30 cellular contexts compared by ENCODE assay signal in genomic region chr22:17700778-17701177, GRCh38.
A peak's percentile ranks its signal among the peaks of the same experiment; 100 is the strongest.
DNase-seq lines count a peak whose midpoint lies in the region; TF ChIP-seq lines count a peak whose summit lies in the region.
"Had no signal": no experiment of that assay in that cellular context is flagged by ENCODE, and none has a peak within 500 bp of the region (broad histone marks: within the 10 kb centered on the region; RNA-seq: fewer than 3 reads in every experiment).

No MANE protein-coding gene starts in this region.

- H3K4me3 ChIP-seq in AG10803 (ENCODE audit: low read length) = no peak overlapping the region
- no peak overlapping the region for H3K4me3 ChIP-seq in SK-N-MC
- H3K4me3 ChIP-seq in endodermal cell (ENCODE audit: low read length) = no peak overlapping the region
- peak overlapping the region; percentile 46; the same call in 1 of the 2 replicates for H3K4me3 ChIP-seq in iPS-20b (ENCODE audit: low read length)
- H3K4me3 ChIP-seq in CD4-positive, alpha-beta memory T cell (ENCODE audit: low read length in 2 of 2) = no peak overlapping the region
- H3K4me3 ChIP-seq: lung, pancreas, PC-9, thoracic aorta, vagina had no signal

- WGBS in endodermal cell (ENCODE audit: insufficient coverage in 1 of 2, insufficient read length in 1 of 2), 2 experiments = 44 to 45% methylated on average over 2 to 3 of the region's 3 CpGs

- DNase-seq in AG10803 (ENCODE audit: low read depth) (peak; percentile 42), SK-N-MC (ENCODE audit: low read depth, low spot score) (no peak), endodermal cell (no peak), SK-N-DZ (ENCODE audit: low spot score) (no peak), H4 (ENCODE audit: low spot score) (no peak), HK-2 (ENCODE audit: unreplicated experiment) (no peak)
- no peak for DNase-seq in CD4-positive, alpha-beta memory T cell
- DNase-seq: ACHN; activated CD4-positive, alpha-beta memory T cell treated with anti-CD3 and anti-CD28 coated beads for 36 hours; activated CD8-positive, alpha-beta memory T cell treated with anti-CD3 and anti-CD28 coated beads, Interleukin-2, amount 50 U/mL, for 48 hours; activated naive CD4-positive, alpha-beta T cell treated with anti-CD3 and anti-CD28 coated beads, Interleukin-2, amount 50 U/mL, for 16 hours; caudate nucleus; DMS53; GDM1; head of caudate nucleus; NCI-H1092; NCI-H1694 treated with DMSO at 0.1 percent for 48 hours; NCI-H526; pancreas; PC-9; SHP77 treated with DMSO at 0.1 percent for 48 hours; small intestine; T-helper 1 cell had no signal

- peak overlapping the region; percentile 74 for H3K27ac Mint-ChIP-seq in endodermal cell
- H3K27ac Mint-ChIP-seq in CD4-positive, alpha-beta memory T cell = peak overlapping the region in 1 of 7 donors; percentile 22
- H3K27ac Mint-ChIP-seq: activated CD4-positive, alpha-beta memory T cell treated with anti-CD3 and anti-CD28 coated beads for 36 hours; nephron; stimulated activated naive CD8-positive, alpha-beta T cell treated with anti-CD3 and anti-CD28 coated beads, Interleukin-15, Interleukin-2, amounts not matched to agents 100 ng/mL and 50 ng/mL, for 24 hours had no signal

- TF ChIP-seq CTCF in AG10803 (conservative IDR thresholded peaks at IDR 0.05; ENCODE audit: low read length) = no peak
- no peak for TF ChIP-seq CTCF in endodermal cell (conservative IDR thresholded peaks at IDR 0.05)

- no peak overlapping the region for H3K4me3 Mint-ChIP-seq in endodermal cell
- H3K4me3 Mint-ChIP-seq in CD4-positive, alpha-beta memory T cell = no peak overlapping the region
- H3K4me3 Mint-ChIP-seq: activated CD4-positive, alpha-beta memory T cell treated with anti-CD3 and anti-CD28 coated beads for 36 hours; IgD-negative memory B cell; nephron; stimulated activated naive CD8-positive, alpha-beta T cell treated with anti-CD3 and anti-CD28 coated beads, Interleukin-15, Interleukin-2, amounts not matched to agents 100 ng/mL and 50 ng/mL, for 24 hours had no signal

- H3K36me3 Mint-ChIP-seq in endodermal cell (ENCODE audit: low read depth) = peaks cover 34% of the 10 kb centered on the region
- H3K36me3 Mint-ChIP-seq in CD4-positive, alpha-beta memory T cell = peaks cover 18 to 40% of the 10 kb centered on the region in 2 donors
- H3K36me3 Mint-ChIP-seq: IgD-negative memory B cell had no signal

- CTCF ChIA-PET in CD4-positive, alpha-beta memory T cell (lab: Charles Lee; ENCODE audit: partially characterized antibody) = no interaction called here

- peaks cover 8% of the 10 kb centered on the region for H3K4me1 Mint-ChIP-seq in endodermal cell
- H3K4me1 Mint-ChIP-seq in CD4-positive, alpha-beta memory T cell = peaks cover 4 to 9% (median 5%) of the 10 kb centered on the region in 4 donors
- H3K4me1 Mint-ChIP-seq: nephron had no signal

- POLR2A ChIA-PET in CD4-positive, alpha-beta memory T cell (lab: Charles Lee; ENCODE audit: partially characterized antibody) = no interaction called here

- H3K27me3 ChIP-seq in endodermal cell (ENCODE audit: control insufficient read depth, insufficient read depth, low read length, poor library complexity, severe bottlenecking) = no peaks in the 10 kb centered on the region
- H3K27me3 ChIP-seq in iPS-20b (ENCODE audit: insufficient read depth, low read length) = no peaks in the 10 kb centered on the region
- no peaks in the 10 kb centered on the region for H3K27me3 ChIP-seq in CD4-positive, alpha-beta memory T cell (ENCODE audit: insufficient read depth, low read length)
- H3K27me3 ChIP-seq: pancreas, vagina had no signal

- no peaks in the 10 kb centered on the region for H3K27me3 Mint-ChIP-seq in endodermal cell (ENCODE audit: insufficient read depth)
- no peaks in the 10 kb centered on the region for H3K27me3 Mint-ChIP-seq in CD4-positive, alpha-beta memory T cell
- H3K27me3 Mint-ChIP-seq: activated CD4-positive, alpha-beta memory T cell treated with anti-CD3 and anti-CD28 coated beads for 36 hours; IgD-negative memory B cell; stimulated activated naive CD8-positive, alpha-beta T cell treated with anti-CD3 and anti-CD28 coated beads, Interleukin-15, Interleukin-2, amounts not matched to agents 100 ng/mL and 50 ng/mL, for 24 hours had no signal

- H3K9me3 ChIP-seq in SK-N-MC (ENCODE audit: low read depth, low read length) (no peaks in the 10 kb centered on the region), endodermal cell (ENCODE audit: control insufficient read depth, low read length) (peaks cover 3% of the 10 kb centered on the region), iPS-20b (ENCODE audit: insufficient read depth, low read depth, low read length) (no peaks in the 10 kb centered on the region)
- no peaks in the 10 kb centered on the region for H3K9me3 ChIP-seq in CD4-positive, alpha-beta memory T cell (ENCODE audit: control insufficient read depth in 1 of 2, low read length in 2 of 2)
- H3K9me3 ChIP-seq: pancreas, thoracic aorta, vagina had no signal

- intact Hi-C loops in CD4-positive, alpha-beta memory T cell (cut with micrococcal nuclease) = no loop called here

- peak overlapping the region; percentile 16; the same call in 1 of the 2 replicates for H3K27ac ChIP-seq in SK-N-MC
- no peak overlapping the region for H3K27ac ChIP-seq in endodermal cell (ENCODE audit: low read depth, low read length)
- no peak overlapping the region for H3K27ac ChIP-seq in iPS-20b (ENCODE audit: low read length)
- no peak overlapping the region for H3K27ac ChIP-seq in CD4-positive, alpha-beta memory T cell (ENCODE audit: low read depth, low read length)
- H3K27ac ChIP-seq: pancreas, PC-9, thoracic aorta, vagina had no signal

- H3K36me3 ChIP-seq in SK-N-MC (ENCODE audit: insufficient read depth, low read length) (peaks cover 9% of the 10 kb centered on the region), endodermal cell (ENCODE audit: control insufficient read depth, insufficient read depth, low read length) (peaks cover 42% of the 10 kb centered on the region), iPS-20b (ENCODE audit: insufficient read depth, low read depth, low read length) (peaks cover 17% of the 10 kb centered on the region; the same call in 1 of the 2 replicates)
- no peaks in the 10 kb centered on the region for H3K36me3 ChIP-seq in CD4-positive, alpha-beta memory T cell (ENCODE audit: insufficient read depth, low read length)
- H3K36me3 ChIP-seq: pancreas, thoracic aorta had no signal

- no peaks in the 10 kb centered on the region for H3K4me1 ChIP-seq in endodermal cell (ENCODE audit: control insufficient read depth, insufficient read depth, low read length)
- peaks cover 20% of the 10 kb centered on the region for H3K4me1 ChIP-seq in iPS-20b (ENCODE audit: insufficient read depth, low read length)
- peaks cover 2% of the 10 kb centered on the region for H3K4me1 ChIP-seq in CD4-positive, alpha-beta memory T cell (ENCODE audit: insufficient read depth, low read length)

- no peaks in the 10 kb centered on the region for H3K9me3 Mint-ChIP-seq in endodermal cell
- H3K9me3 Mint-ChIP-seq in CD4-positive, alpha-beta memory T cell = no peaks in the 10 kb centered on the region
- H3K9me3 Mint-ChIP-seq: activated CD4-positive, alpha-beta memory T cell treated with anti-CD3 and anti-CD28 coated beads for 36 hours; IgD-negative memory B cell; nephron; stimulated activated naive CD8-positive, alpha-beta T cell treated with anti-CD3 and anti-CD28 coated beads, Interleukin-15, Interleukin-2, amounts not matched to agents 100 ng/mL and 50 ng/mL, for 24 hours had no signal

- H3K9ac ChIP-seq in SK-N-MC (ENCODE audit: insufficient read length) = no peak overlapping the region
- no peak overlapping the region for H3K9ac ChIP-seq in endodermal cell (ENCODE audit: extremely low read depth, low read length, poor library complexity, severe bottlenecking)
- no peak overlapping the region for H3K9ac ChIP-seq in iPS-20b (ENCODE audit: low read depth, low read length)
